Comparison of ENCODE assay signal across 14 cellular contexts in the genomic region with DNA sequence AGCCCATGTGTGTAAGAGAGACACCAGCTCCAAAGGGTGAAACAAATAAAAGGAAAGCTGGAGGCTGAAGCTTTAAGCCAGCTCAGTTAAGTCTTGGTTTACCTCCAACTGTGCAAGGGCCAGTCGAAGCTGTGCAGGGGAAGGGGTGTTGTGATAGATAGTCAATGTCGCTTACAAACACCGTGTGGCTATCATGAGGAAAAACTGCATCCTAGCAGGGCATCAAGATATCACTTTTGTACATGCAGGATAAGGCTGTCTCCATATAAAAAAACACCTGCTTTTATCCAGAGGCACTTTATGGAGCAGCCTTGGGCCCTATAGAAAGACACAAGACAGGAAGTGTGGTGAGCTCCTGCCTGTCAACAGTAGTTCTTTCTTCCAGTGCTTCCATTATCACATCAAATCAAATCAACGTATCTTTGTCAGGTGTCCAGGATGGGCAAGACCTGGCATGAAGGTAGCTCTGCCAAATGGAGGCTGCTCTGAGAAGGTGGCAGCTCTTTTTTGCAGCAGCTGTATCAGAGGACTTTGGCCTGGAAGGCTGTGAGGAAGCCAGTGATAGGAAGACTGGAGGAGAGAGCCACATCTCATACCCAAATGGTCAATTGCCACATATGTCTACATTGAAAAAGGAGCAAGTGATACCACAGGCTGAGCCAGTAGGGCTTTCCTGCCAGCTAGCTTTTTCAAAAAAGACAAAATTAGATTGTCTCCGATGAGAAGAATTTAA. TPM values are rescaled to one million over a fixed set of nuclear protein-coding genes. Genes with fewer than 3 reads are reported as not detected.
DNase-seq lines count a peak whose midpoint lies in the region; ATAC-seq, FAIRE-seq and TF ChIP-seq lines count a peak whose summit lies in the region.
"Had no signal": no experiment of that assay in that cellular context is flagged by ENCODE, and none has a peak within 500 bp of the region (broad histone marks: within the 10 kb centered on the region; RNA-seq: fewer than 3 reads in every experiment).

No MANE protein-coding gene starts in this region.

- peak overlapping the region; percentile 35 for H3K27ac ChIP-seq in muscle layer of duodenum (ENCODE audit: low read length)
- peak overlapping the region; percentile 56 to 57 for H3K27ac ChIP-seq in thoracic aorta
- no peak overlapping the region for H3K27ac ChIP-seq in kidney (ENCODE audit: low read depth in 2 of 2, low read length in 2 of 2)
- H3K27ac ChIP-seq: GM23248 had no signal

- intact Hi-C loops in kidney (cut with DNase I) = no loop called here

- DNase-seq in NB4 (ENCODE audit: low read depth) (peak; percentile 4), fibroblast of gingiva (ENCODE audit: low read depth) (peak; percentile 16), thoracic aorta (ENCODE audit: low spot score) (no peak), occipital lobe (lab: John Stamatoyannopoulos, UW) (no peak), NCI-H1417 (lab: John Stamatoyannopoulos, UW) (no peak), kidney (no peak)
- DNase-seq: activated CD4-positive, alpha-beta T cell treated with anti-CD3 and anti-CD28 coated beads, Interleukin-2, amount 50 U/mL, for 48 hours; activated naive CD8-positive, alpha-beta T cell treated with anti-CD3 and anti-CD28 coated beads, Interleukin-2, amount 10 ng/mL, durations not matched to agents 7 days and 5 days; activated T-cell treated with anti-CD3 and anti-CD28 coated beads, Interleukin-2, amount 50 U/mL, for 48 hours; immature natural killer cell; SHP77 had no signal

- TF ChIP-seq CTCF in NB4 (IDR thresholded peaks at IDR 0.05; ENCODE audit: low read depth, low read length) = no peak
- TF ChIP-seq CTCF in thoracic aorta (IDR thresholded peaks at IDR 0.05) = no peak
- TF ChIP-seq CTCF in kidney (IDR thresholded peaks at IDR 0.05; ENCODE audit: borderline replicate concordance, extremely low read depth, insufficient read depth) = no peak

- H3K36me3 ChIP-seq in muscle layer of duodenum (ENCODE audit: control insufficient read depth in 1 of 2, insufficient read depth in 2 of 2, low read length in 2 of 2) (no peaks in the 10 kb centered on the region), thoracic aorta (no peaks in the 10 kb centered on the region), kidney (ENCODE audit: control insufficient read depth in 1 of 2, insufficient read depth in 2 of 2, low read length in 2 of 2) (no peaks in the 10 kb centered on the region)

- H3K4me3 ChIP-seq in NB4 (ENCODE audit: low read depth, low read length) (no peak overlapping the region), muscle layer of duodenum (ENCODE audit: low read depth in 1 of 2, low read length in 2 of 2) (no peak overlapping the region), thoracic aorta (no peak overlapping the region), kidney (ENCODE audit: low read length in 2 of 2) (no peak overlapping the region)
- H3K4me3 ChIP-seq: GM23248 had no signal

- FAIRE-seq in kidney (lab: Jason Lieb, UNC) = no peak

- no peaks in the 10 kb centered on the region for H3K27me3 ChIP-seq in muscle layer of duodenum (ENCODE audit: low read depth, low read length)
- H3K27me3 ChIP-seq in thoracic aorta (replicated peaks; ENCODE audit: insufficient read depth) = no peaks in the 10 kb centered on the region

- H3K9me3 ChIP-seq in muscle layer of duodenum (ENCODE audit: control insufficient read depth in 1 of 2, low read length in 2 of 2) (no peaks in the 10 kb centered on the region), thoracic aorta (no peaks in the 10 kb centered on the region), kidney (ENCODE audit: control insufficient read depth in 1 of 2, low read length in 2 of 2) (peaks cover 0 to 4% of the 10 kb centered on the region in 2 donors)

- peaks cover 3 to 7% of the 10 kb centered on the region in 2 donors for H3K4me1 ChIP-seq in muscle layer of duodenum (ENCODE audit: control insufficient read depth in 1 of 2, insufficient read depth in 2 of 2, low read length in 2 of 2)
- H3K4me1 ChIP-seq in thoracic aorta (ENCODE audit: control insufficient read depth in 1 of 2, low read depth in 2 of 2) = peaks cover 15 to 36% of the 10 kb centered on the region in 2 donors
- peaks cover 2 to 21% of the 10 kb centered on the region in 2 donors for H3K4me1 ChIP-seq in kidney (ENCODE audit: control insufficient read depth in 1 of 2, insufficient read depth in 1 of 2, low read depth in 1 of 2, low read length in 2 of 2)

- no peak overlapping the region for H3K9ac ChIP-seq in kidney (ENCODE audit: low read length in 2 of 2)
- H3K9ac ChIP-seq: GM23248 had no signal

- ATAC-seq in thoracic aorta (ENCODE audit: insufficient number of reproducible peaks, low FRiP score, low read depth) = no peak
- ATAC-seq in GM18505 (IDR thresholded peaks at IDR 0.05; ENCODE audit: unreplicated experiment) = no peak

- TF ChIP-seq POLR2A in NB4 (IDR thresholded peaks at IDR 0.05; ENCODE audit: extremely low read depth, insufficient read length) (no peak), GM18505 (IDR thresholded peaks at IDR 0.05; ENCODE audit: borderline replicate concordance, extremely low read depth, insufficient read depth, insufficient read length) (no peak)

RNA-seq across cellular contexts. Expression of gene SELENOP, which starts 29.3 kb away (rescaled TPM):
- total RNA-seq in thoracic aorta (100 to 1,000 TPM; 302 to 392 TPM), occipital lobe (53.7 TPM), kidney (305 TPM)
- 390 TPM for polyA plus RNA-seq in kidney (ENCODE audit: insufficient read depth, low read depth, low replicate concordance)

Comparison
In these comparisons a context has a peak if more than half of its experiments do, and no peak if none do; other contexts are left out.
1. DNase-seq: peak in NB4 (single experiment) and fibroblast of gingiva (single experiment); none in thoracic aorta (single experiment), occipital lobe (single experiment), NCI-H1417 (0 of 3) and kidney (single experiment).
2. H3K27ac ChIP-seq: peak in muscle layer of duodenum (single experiment) and thoracic aorta (2 of 2); none in kidney (0 of 2).